ENCODE assay signal across 10 cellular contexts in the genomic region with DNA sequence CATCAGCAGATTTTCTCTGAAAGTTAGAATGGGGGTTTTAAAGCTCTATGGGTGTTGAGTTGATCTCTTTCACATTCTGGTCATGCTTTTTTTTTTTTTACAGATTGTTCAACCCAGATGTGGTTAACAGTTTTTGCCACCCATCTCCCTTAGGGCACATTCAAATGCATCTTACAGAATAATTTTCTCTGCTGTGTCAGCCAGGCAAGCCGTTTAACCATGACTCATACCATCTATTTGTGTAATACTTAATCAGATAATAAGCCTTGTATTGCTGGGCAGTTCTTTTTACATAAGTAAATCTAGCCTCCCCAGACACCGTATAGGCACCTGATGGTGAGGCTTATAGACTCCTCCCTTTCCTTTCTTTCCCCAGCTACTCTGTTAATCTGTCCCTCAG.
A peak's percentile ranks its signal among the peaks of the same experiment; 100 is the strongest.
DNase-seq lines count a peak whose midpoint lies in the region; ATAC-seq and TF ChIP-seq lines count a peak whose summit lies in the region.
"Had no signal": no experiment of that assay in that cellular context is flagged by ENCODE, and none has a peak within 500 bp of the region (broad histone marks: within the 10 kb centered on the region; RNA-seq: fewer than 3 reads in every experiment).

No MANE protein-coding gene starts in this region.

- CTCF ChIA-PET in T-cell (lab: Charles Lee) (interaction anchor here (0.6 to 0.9 kb wide), 2 partner anchors 11 to 58 kb away, joined by 3 read pairs; no protein-coding TSS in a partner anchor), Caco-2 (lab: Charles Lee) (interaction anchor here (0.6 kb wide), 1 partner anchor 788 kb away, joined by 3 read pairs; no protein-coding TSS in a partner anchor)

- no peaks in the 10 kb centered on the region for H3K36me3 ChIP-seq in BLaER1
- no peaks in the 10 kb centered on the region; the same call in 1 of the 2 replicates for H3K36me3 ChIP-seq in Caco-2 (ENCODE audit: control insufficient read depth, insufficient read depth, low read length)
- H3K36me3 ChIP-seq in sigmoid colon = no peaks in the 10 kb centered on the region

- no peaks in the 10 kb centered on the region for H3K36me3 Mint-ChIP-seq in T-cell
- no peaks in the 10 kb centered on the region for H3K36me3 Mint-ChIP-seq in Caco-2 (ENCODE audit: insufficient read depth, unreplicated experiment)

- H4K20me1 ChIP-seq in BLaER1 = no peaks in the 10 kb centered on the region

- H3K4me2 ChIP-seq in BLaER1 = peak overlapping the region; percentile 51

- H3K9me3 ChIP-seq in BLaER1 (peaks cover 9% of the 10 kb centered on the region; the same call in 1 of the 2 replicates), Caco-2 (no peaks in the 10 kb centered on the region; the same call in 1 of the 2 replicates), sigmoid colon (no peaks in the 10 kb centered on the region)

- no peak for TF ChIP-seq POLR2A in sigmoid colon (IDR thresholded peaks at IDR 0.05)

- H3K9me3 Mint-ChIP-seq in T-cell (no peaks in the 10 kb centered on the region), Caco-2 (ENCODE audit: unreplicated experiment) (no peaks in the 10 kb centered on the region)

- WGBS in sigmoid colon, 2 donors = 36 to 38% methylated on average over 2 of the region's 2 CpGs

- no peaks in the 10 kb centered on the region for H3K27me3 ChIP-seq in BLaER1
- no peaks in the 10 kb centered on the region for H3K27me3 ChIP-seq in Caco-2 (replicated peaks; ENCODE audit: control insufficient read depth, insufficient read depth, low read length)
- H3K27me3 ChIP-seq in sigmoid colon = no peaks in the 10 kb centered on the region

- POLR2A ChIA-PET in T-cell (lab: Charles Lee) = no interaction called here
- POLR2A ChIA-PET in Caco-2 (lab: Charles Lee) = no interaction called here

- H3K4me3 ChIP-seq in BLaER1 = no peak overlapping the region
- no peak overlapping the region for H3K4me3 ChIP-seq in HFF-Myc (replicated peaks; ENCODE audit: low read depth, low read length)
- no peak overlapping the region for H3K4me3 ChIP-seq in Caco-2 (ENCODE audit: low read depth, low read length)
- H3K4me3 ChIP-seq in sigmoid colon = no peak overlapping the region

- peaks cover 0 to 14% (median 10%) of the 10 kb centered on the region in 3 donors for H3K4me1 Mint-ChIP-seq in T-cell
- H3K4me1 Mint-ChIP-seq in Caco-2 (ENCODE audit: low read depth, unreplicated experiment) = peaks cover 6% of the 10 kb centered on the region

- no peak overlapping the region for H3K4me3 Mint-ChIP-seq in T-cell
- H3K4me3 Mint-ChIP-seq in Caco-2 (ENCODE audit: unreplicated experiment) = no peak overlapping the region

- H3K27me3 Mint-ChIP-seq in T-cell = no peaks in the 10 kb centered on the region
- H3K27me3 Mint-ChIP-seq in Caco-2 (ENCODE audit: insufficient read depth, unreplicated experiment) = no peaks in the 10 kb centered on the region

- TF ChIP-seq EP300 in sigmoid colon (IDR thresholded peaks at IDR 0.05) = no peak

- ATAC-seq in T-cell (replicated peaks in 1 of 4) (peak in 3 of 4 experiments; percentile 27 to 79 (median 66)), HG02981 (IDR thresholded peaks at IDR 0.05; ENCODE audit: unreplicated experiment) (no peak), GM18511 (IDR thresholded peaks at IDR 0.05; ENCODE audit: unreplicated experiment) (no peak)

- no peak overlapping the region for H3K9ac ChIP-seq in BLaER1

- peaks cover 39% of the 10 kb centered on the region for H3K4me1 ChIP-seq in BLaER1
- peaks cover 14% of the 10 kb centered on the region for H3K4me1 ChIP-seq in Caco-2
- no peaks in the 10 kb centered on the region for H3K4me1 ChIP-seq in sigmoid colon

- BruUV-seq in Caco-2 (replicated peaks; lab: Mats Ljungman, UMichigan) = no TSS peak

- intact Hi-C loops in Caco-2 (cut with micrococcal nuclease; ENCODE audit: unreplicated experiment) = no loop called here
- intact Hi-C loops in sigmoid colon (cut with DNase I) = no loop called here

- DNase-seq in HFF-Myc (ENCODE audit: extremely low read depth, low read depth) (peak; percentile 31), T-cell (peak in 9 of 34 experiments; percentile 2 to 27 (median 19)), foreskin melanocyte (peak; percentile 92), Caco-2 (no peak), sigmoid colon (no peak)
- DNase-seq: central memory CD4-positive, alpha-beta T cell; NCI-H524 had no signal

- TF ChIP-seq CTCF in HFF-Myc (IDR thresholded peaks at IDR 0.05; ENCODE audit: low read depth, low read length, missing control alignments) = no peak
- TF ChIP-seq CTCF in Caco-2 (IDR thresholded peaks at IDR 0.05; ENCODE audit: insufficient read depth in 1 of 2, low read depth in 1 of 2, low read length in 1 of 2, severe bottlenecking in 1 of 2, unreplicated experiment in 1 of 2) = no peak
- TF ChIP-seq CTCF in sigmoid colon (IDR thresholded peaks at IDR 0.05) = no peak

- H3K27ac ChIP-seq in BLaER1 = no peak overlapping the region
- H3K27ac ChIP-seq in sigmoid colon = no peak overlapping the region

- H3K27ac Mint-ChIP-seq in T-cell (no peak overlapping the region), Caco-2 (ENCODE audit: unreplicated experiment) (no peak overlapping the region)

Comparison
In these comparisons a context has a peak if more than half of its experiments do, and no peak if none do; other contexts are left out.
1. DNase-seq: peak in HFF-Myc (single experiment) and foreskin melanocyte (single experiment); none in Caco-2 (0 of 2) and sigmoid colon (single experiment).
2. ATAC-seq: peak in T-cell (3 of 4); none in HG02981 (single experiment) and GM18511 (single experiment).